In genomic region chr7:158811461-158811860, GRCh38 we compare ENCODE assay signal across 1 cellular context.
A peak's percentile ranks its signal among the peaks of the same experiment; 100 is the strongest.
TF ChIP-seq lines count a peak whose summit lies in the region.

No MANE protein-coding gene starts in this region.

TF ChIP-seq in HepG2, 621 proteins besides CTCF, POLR2A, EP300 and RAD21:
- TF ChIP-seq CBX5 (CRISPR knock-in tag; IDR thresholded peaks at IDR 0.05; ENCODE audit: borderline replicate concordance) (no peak), HMG20A (CRISPR knock-in tag; IDR thresholded peaks at IDR 0.05; ENCODE audit: borderline replicate concordance) (no peak), FOSL2 (CRISPR knock-in tag; IDR thresholded peaks at IDR 0.05) (peak; percentile 47; the same call in 1 of the 2 replicates), TBL1XR1 (IDR thresholded peaks at IDR 0.05; ENCODE audit: borderline replicate concordance, low read length, partially characterized antibody) (no peak), ZFP90 (CRISPR knock-in tag; IDR thresholded peaks at IDR 0.05; ENCODE audit: borderline replicate concordance) (no peak), ZBTB2 (CRISPR knock-in tag; IDR thresholded peaks at IDR 0.05; ENCODE audit: low read depth) (no peak), AHR (CRISPR knock-in tag; IDR thresholded peaks at IDR 0.05) (no peak), MTF2 (CRISPR knock-in tag; IDR thresholded peaks at IDR 0.05; ENCODE audit: borderline replicate concordance) (no peak), TCF7L2 (IDR thresholded peaks at IDR 0.05; ENCODE audit: low read depth, low read length) (no peak), NFATC3 (CRISPR knock-in tag; IDR thresholded peaks at IDR 0.05) (no peak), CBX2 (IDR thresholded peaks at IDR 0.05; ENCODE audit: low read depth, low read length) (no peak), CBX2 (CRISPR knock-in tag; IDR thresholded peaks at IDR 0.05; ENCODE audit: low read depth) (no peak), SP5 (CRISPR knock-in tag; IDR thresholded peaks at IDR 0.05; ENCODE audit: borderline replicate concordance, low read depth) (no peak)
- TF ChIP-seq, protein P1, sequence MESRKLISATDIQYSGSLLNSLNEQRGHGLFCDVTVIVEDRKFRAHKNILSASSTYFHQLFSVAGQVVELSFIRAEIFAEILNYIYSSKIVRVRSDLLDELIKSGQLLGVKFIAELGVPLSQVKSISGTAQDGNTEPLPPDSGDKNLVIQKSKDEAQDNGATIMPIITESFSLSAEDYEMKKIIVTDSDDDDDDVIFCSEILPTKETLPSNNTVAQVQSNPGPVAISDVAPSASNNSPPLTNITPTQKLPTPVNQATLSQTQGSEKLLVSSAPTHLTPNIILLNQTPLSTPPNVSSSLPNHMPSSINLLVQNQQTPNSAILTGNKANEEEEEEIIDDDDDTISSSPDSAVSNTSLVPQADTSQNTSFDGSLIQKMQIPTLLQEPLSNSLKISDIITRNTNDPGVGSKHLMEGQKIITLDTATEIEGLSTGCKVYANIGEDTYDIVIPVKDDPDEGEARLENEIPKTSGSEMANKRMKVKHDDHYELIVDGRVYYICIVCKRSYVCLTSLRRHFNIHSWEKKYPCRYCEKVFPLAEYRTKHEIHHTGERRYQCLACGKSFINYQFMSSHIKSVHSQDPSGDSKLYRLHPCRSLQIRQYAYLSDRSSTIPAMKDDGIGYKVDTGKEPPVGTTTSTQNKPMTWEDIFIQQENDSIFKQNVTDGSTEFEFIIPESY (CRISPR knock-in tag; IDR thresholded peaks at IDR 0.05), result peak; percentile 98
